ENCODE assay signal across 1 cellular context in genomic region chr2:235045973-235046343, GRCh38.
TF ChIP-seq lines count a peak whose summit lies in the region.

No MANE protein-coding gene starts in this region.

TF ChIP-seq in GM23338, 12 proteins besides CTCF, POLR2A, EP300 and RAD21 (continued from another document):
- no peak for TF ChIP-seq ZNF462 (CRISPR knock-in tag; IDR thresholded peaks at IDR 0.05)
- TF ChIP-seq STAT1 (IDR thresholded peaks at IDR 0.05; ENCODE audit: unreplicated experiment), result no peak
- TF ChIP-seq, protein P1, sequence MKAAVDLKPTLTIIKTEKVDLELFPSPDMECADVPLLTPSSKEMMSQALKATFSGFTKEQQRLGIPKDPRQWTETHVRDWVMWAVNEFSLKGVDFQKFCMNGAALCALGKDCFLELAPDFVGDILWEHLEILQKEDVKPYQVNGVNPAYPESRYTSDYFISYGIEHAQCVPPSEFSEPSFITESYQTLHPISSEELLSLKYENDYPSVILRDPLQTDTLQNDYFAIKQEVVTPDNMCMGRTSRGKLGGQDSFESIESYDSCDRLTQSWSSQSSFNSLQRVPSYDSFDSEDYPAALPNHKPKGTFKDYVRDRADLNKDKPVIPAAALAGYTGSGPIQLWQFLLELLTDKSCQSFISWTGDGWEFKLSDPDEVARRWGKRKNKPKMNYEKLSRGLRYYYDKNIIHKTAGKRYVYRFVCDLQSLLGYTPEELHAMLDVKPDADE (IDR thresholded peaks at IDR 0.05), result no peak
- no peak for TF ChIP-seq ZNF331 (CRISPR knock-in tag; IDR thresholded peaks at IDR 0.05; ENCODE audit: low read depth)
- no peak for TF ChIP-seq ZNF114 (CRISPR knock-in tag; IDR thresholded peaks at IDR 0.05)
- no peak for TF ChIP-seq REST (IDR thresholded peaks at IDR 0.05; ENCODE audit: unreplicated experiment)
- no peak for TF ChIP-seq JUNB (IDR thresholded peaks at IDR 0.05; ENCODE audit: unreplicated experiment)
- TF ChIP-seq POLR2AphosphoS5 (IDR thresholded peaks at IDR 0.05; ENCODE audit: low read depth), result no peak
